17 cellular contexts compared by ENCODE assay signal in genomic region chr1:44884746-44885145, GRCh38. TPM values are rescaled to one million over a fixed set of nuclear protein-coding genes. Genes with fewer than 3 reads are reported as not detected.
DNase-seq lines count a peak whose midpoint lies in the region; ATAC-seq, FAIRE-seq and TF ChIP-seq lines count a peak whose summit lies in the region.
"Had no signal": no experiment of that assay in that cellular context is flagged by ENCODE, and none has a peak within 500 bp of the region (broad histone marks: within the 10 kb centered on the region; RNA-seq: fewer than 3 reads in every experiment).

No MANE protein-coding gene starts in this region.

- peak; percentile 66 for FAIRE-seq in bronchial epithelial cell (lab: Jason Lieb, UNC)
- FAIRE-seq: GM12892, H54 had no signal

- in situ Hi-C loops in GM13976 (cut with MboI; ENCODE audit: low sequenced_read_pairs, unreplicated experiment), result no loop called here

- ATAC-seq in HG02981 (IDR thresholded peaks at IDR 0.05; ENCODE audit: unreplicated experiment), result no peak
- ATAC-seq: Panc1 had no signal

- H3K27me3 ChIP-seq in bronchial epithelial cell (ENCODE audit: control insufficient read depth, insufficient read depth, low read length), result no peaks in the 10 kb centered on the region
- H3K27me3 ChIP-seq: brain microvascular endothelial cell had no signal

- peak; percentile 55 to 84 for DNase-seq in NCI-H2081 (lab: John Stamatoyannopoulos, UW)
- DNase-seq in bronchial epithelial cell (ENCODE audit: low read depth), result no peak
- peak in 31 of 42 donors; percentile 6 to 58 (median 26) for DNase-seq in head of caudate nucleus
- peak; percentile 13 for DNase-seq in putamen (ENCODE audit: low spot score)
- no peak for DNase-seq in cerebellar nuclear complex (lab: John Stamatoyannopoulos, UW)
- DNase-seq in NCI-H748 (lab: John Stamatoyannopoulos, UW; ENCODE audit: unreplicated experiment), result no peak
- DNase-seq in GM13976 (ENCODE audit: low spot score), result no peak
- DNase-seq: activated CD4-positive, alpha-beta T cell treated with anti-CD3 and anti-CD28 coated beads, Interleukin-2, amount 10 ng/mL, durations not matched to agents 24 days and 14 days; activated naive CD4-positive, alpha-beta T cell treated with anti-CD3 and anti-CD28 coated beads, Interleukin-2, amount 10 ng/mL, durations not matched to agents 7 days and 5 days; activated T-cell treated with anti-CD3 and anti-CD28 coated beads for 4 hours; brain microvascular endothelial cell; NCI-H187 treated with DMSO at 0.1 percent for 48 hours; NCI-H774 had no signal

- intact Hi-C loops in head of caudate nucleus (cut with DNase I), result no loop called here

- H3K4me3 ChIP-seq in bronchial epithelial cell (ENCODE audit: low read depth, low read length), result no peak overlapping the region

- H3K36me3 ChIP-seq in bronchial epithelial cell (ENCODE audit: control insufficient read depth, insufficient read depth, low read length), result no peaks in the 10 kb centered on the region

- TF ChIP-seq CTCF in bronchial epithelial cell (IDR thresholded peaks at IDR 0.05; ENCODE audit: insufficient read depth, low read length, severe bottlenecking) (no peak), GM13976 (IDR thresholded peaks at IDR 0.05; ENCODE audit: borderline replicate concordance, control extremely low read depth, extremely low read depth, insufficient read depth, missing control alignments) (no peak)

RNA-seq across cellular contexts. Expression of gene PTCH2, which starts 41.7 kb away (rescaled TPM):
- under 0.01 TPM in 1 of 2 replicates, not detected in the other for total RNA-seq in bronchial epithelial cell

Comparison
In these comparisons a context has a peak if more than half of its experiments do, and no peak if none do; other contexts are left out.
1. DNase-seq: peak in NCI-H2081 (2 of 2), head of caudate nucleus (31 of 42) and putamen (single experiment); none in bronchial epithelial cell (single experiment), cerebellar nuclear complex (0 of 2), NCI-H748 (single experiment) and GM13976 (single experiment).